In genomic region chr1:154957258-154957657, GRCh38 we compare ENCODE assay signal across 11 cellular contexts. TPM values are rescaled to one million over a fixed set of nuclear protein-coding genes. Genes with fewer than 3 reads are reported as not detected.
DNase-seq lines count a peak whose midpoint lies in the region; ATAC-seq and TF ChIP-seq lines count a peak whose summit lies in the region.
"Had no signal": no experiment of that assay in that cellular context is flagged by ENCODE, and none has a peak within 500 bp of the region (broad histone marks: within the 10 kb centered on the region; RNA-seq: fewer than 3 reads in every experiment).

No MANE protein-coding gene starts in this region.

- no peak overlapping the region for H3K9ac ChIP-seq in trophoblast cell (ENCODE audit: low read length)

- no peak overlapping the region for H2AK5ac ChIP-seq in trophoblast cell (ENCODE audit: low read length)

- 49% methylated on average over 7 of the region's 7 CpGs for WGBS in esophagus muscularis mucosa
- no CpG with 5 or more reads among the region's 7 CpGs for WGBS in trophoblast cell (ENCODE audit: extremely low coverage, insufficient coverage, insufficient read length)

- no peak overlapping the region for H4K12ac ChIP-seq in trophoblast cell (ENCODE audit: low read depth, low read length)

- H3K27me3 ChIP-seq in RWPE2 (ENCODE audit: insufficient read depth, poor library complexity, severe bottlenecking) = no peaks in the 10 kb centered on the region
- H3K27me3 ChIP-seq in esophagus muscularis mucosa = no peaks in the 10 kb centered on the region
- H3K27me3 ChIP-seq in trophoblast cell (ENCODE audit: insufficient read depth, low read length) = no peaks in the 10 kb centered on the region
- H3K27me3 ChIP-seq: MG63 had no signal

- H4K8ac ChIP-seq in trophoblast cell (ENCODE audit: low read depth, low read length) = no peak overlapping the region

- H3K27ac ChIP-seq in RWPE2 (ENCODE audit: poor library complexity, severe bottlenecking) (peak overlapping the region; percentile 36), esophagus muscularis mucosa (replicated peaks in 1 of 4) (peak overlapping the region; percentile 86 to 89 (median 86)), trophoblast cell (ENCODE audit: low read depth, low read length) (no peak overlapping the region)
- H3K27ac ChIP-seq: PC-9 had no signal

- peaks cover 9% of the 10 kb centered on the region for H3K36me3 ChIP-seq in RWPE2 (ENCODE audit: low read depth)
- peaks cover 0 to 21% (median 18%) of the 10 kb centered on the region in 4 donors for H3K36me3 ChIP-seq in esophagus muscularis mucosa
- H3K36me3 ChIP-seq in trophoblast cell (ENCODE audit: control insufficient read depth in 1 of 2, insufficient read depth in 2 of 2, low read length in 2 of 2) = peaks cover 12 to 16% of the 10 kb centered on the region in 2 experiments

- H3K23ac ChIP-seq in trophoblast cell (ENCODE audit: low read length) = no peak overlapping the region

- peak overlapping the region; percentile 13 for H2AFZ ChIP-seq in trophoblast cell (ENCODE audit: insufficient read depth, low read length, poor library complexity)
- H2AFZ ChIP-seq: PC-9 had no signal

- no peak overlapping the region for H3K4me2 ChIP-seq in trophoblast cell (ENCODE audit: low read length)

- no peak for TF ChIP-seq POLR2A in esophagus muscularis mucosa (IDR thresholded peaks at IDR 0.05; ENCODE audit: low read depth)

- H2BK120ac ChIP-seq in trophoblast cell (ENCODE audit: insufficient read depth, low read length, poor library complexity) = no peak overlapping the region

- intact Hi-C loops in esophagus muscularis mucosa (cut with DNase I) = no loop called here

- H3K4me1 ChIP-seq in RWPE2 (ENCODE audit: insufficient read depth, poor library complexity, severe bottlenecking) (peaks cover 11% of the 10 kb centered on the region), esophagus muscularis mucosa (peaks cover 56 to 84% (median 76%) of the 10 kb centered on the region in 4 donors), trophoblast cell (ENCODE audit: control insufficient read depth in 1 of 2, insufficient read depth in 2 of 2, low read length in 2 of 2) (peaks cover 16 to 23% of the 10 kb centered on the region in 2 experiments)

- H3K9me3 ChIP-seq in RWPE2 (ENCODE audit: severe bottlenecking) (no peaks in the 10 kb centered on the region), esophagus muscularis mucosa (no peaks in the 10 kb centered on the region), trophoblast cell (ENCODE audit: insufficient read depth, low read depth, low read length) (no peaks in the 10 kb centered on the region)
- H3K9me3 ChIP-seq: MG63 had no signal

- no peak overlapping the region for H3K14ac ChIP-seq in trophoblast cell (ENCODE audit: low read length)

- ATAC-seq in RWPE2 (ENCODE audit: low read depth) = no peak
- no peak for ATAC-seq in HG02852 (IDR thresholded peaks at IDR 0.05; ENCODE audit: unreplicated experiment)

- TF ChIP-seq CTCF in RWPE2 (IDR thresholded peaks at IDR 0.05; ENCODE audit: poor library complexity, severe bottlenecking) = no peak
- no peak for TF ChIP-seq CTCF in esophagus muscularis mucosa (IDR thresholded peaks at IDR 0.05)

- H3K79me2 ChIP-seq in trophoblast cell (ENCODE audit: control insufficient read depth, insufficient read depth, low read length, poor library complexity) = peaks cover 9% of the 10 kb centered on the region

- H3K18ac ChIP-seq in trophoblast cell (ENCODE audit: low read length) = no peak overlapping the region

- no peak overlapping the region for H4K91ac ChIP-seq in trophoblast cell (ENCODE audit: low read depth, low read length)

- H3K79me1 ChIP-seq in trophoblast cell (ENCODE audit: low read length) = peaks cover 11% of the 10 kb centered on the region

- H3K4ac ChIP-seq in trophoblast cell (ENCODE audit: low read depth, low read length) = no peak overlapping the region

- no peak overlapping the region for H2BK5ac ChIP-seq in trophoblast cell (ENCODE audit: low read depth, low read length, poor library complexity)

- TF ChIP-seq EP300 in esophagus muscularis mucosa (IDR thresholded peaks at IDR 0.05) = no peak

- H3K4me3 ChIP-seq in RWPE2 (ENCODE audit: severe bottlenecking) (no peak overlapping the region), esophagus muscularis mucosa (no peak overlapping the region), trophoblast cell (ENCODE audit: low read depth, low read length) (no peak overlapping the region)
- H3K4me3 ChIP-seq: PC-9 had no signal

- H2BK12ac ChIP-seq in trophoblast cell (ENCODE audit: low read length) = peak overlapping the region; percentile 5

- DNase-seq in ELF-1 (ENCODE audit: low read depth, low spot score) (peak; percentile 29), RWPE2 (ENCODE audit: low spot score) (no peak), esophagus muscularis mucosa (ENCODE audit: extremely low spot score) (no peak), trophoblast cell (no peak), NCI-H446 (lab: John Stamatoyannopoulos, UW) (no peak), NCI-H69 (lab: John Stamatoyannopoulos, UW) (no peak)
- no peak for DNase-seq in activated CD4-positive, CD25-positive, alpha-beta regulatory T cell (lab: John Stamatoyannopoulos, UW)
- DNase-seq: MG63; PC-9; stimulated activated CD4-positive, alpha-beta T cell treated with anti-CD3 and anti-CD28 coated beads, Interleukin-1b, Interleukin-23, amount 100 ng/mL, for 48 hours had no signal

RNA-seq across cellular contexts. Expression of gene PBXIP1, which starts 1.4 kb away (rescaled TPM):
- 100 to 1,000 TPM; 192 to 309 (median 238) TPM for total RNA-seq in esophagus muscularis mucosa
- 24.7 and 25.5 TPM in 2 replicates for polyA plus RNA-seq in trophoblast cell (2013)

RNA-seq across cellular contexts. Expression of gene PYGO2, which starts 4.3 kb away (rescaled TPM):
- total RNA-seq in esophagus muscularis mucosa = 10 to 100 TPM; 20.2 to 35.3 (median 27.7) TPM
- 24.3 and 25.1 TPM in 2 replicates for polyA plus RNA-seq in trophoblast cell (2013)

RNA-seq across cellular contexts. Expression of gene SHC1, which starts 13.3 kb away (rescaled TPM):
- 100 to 1,000 TPM in 1 of 4 donors, 10 to 100 TPM in 3; 60.6 to 101 (median 93.4) TPM for total RNA-seq in esophagus muscularis mucosa
- polyA plus RNA-seq in trophoblast cell (2013) = 145 and 150 TPM in 2 replicates

RNA-seq across cellular contexts. Expression of gene CKS1B, which starts 17.2 kb away (rescaled TPM):
- 10 to 100 TPM; 11.6 to 21.5 (median 18.8) TPM for total RNA-seq in esophagus muscularis mucosa
- polyA plus RNA-seq in trophoblast cell (2013) = 329 and 347 TPM in 2 replicates

RNA-seq across cellular contexts. Expression of gene PMVK, which starts 20.7 kb away (rescaled TPM):
- total RNA-seq in esophagus muscularis mucosa = 10 to 100 TPM; 15.9 to 26.2 (median 20.0) TPM
- polyA plus RNA-seq in trophoblast cell (2013) = 11.4 and 12.3 TPM in 2 replicates
